8 cellular contexts compared by ENCODE assay signal in genomic region chrX:19912-20571, GRCh38.
DNase-seq lines count a peak whose midpoint lies in the region; ATAC-seq and FAIRE-seq lines count a peak whose summit lies in the region.

No MANE protein-coding gene starts in this region.

- no peak overlapping the region for H3K4me3 ChIP-seq in CD4-positive, alpha-beta memory T cell (ENCODE audit: low read length in 2 of 2)
- no peak overlapping the region for H3K4me3 ChIP-seq in adipocyte (ENCODE audit: low read length)

- no peaks in the 10 kb centered on the region for H3K9me3 ChIP-seq in CD4-positive, alpha-beta memory T cell (ENCODE audit: control insufficient read depth in 1 of 2, low read length in 2 of 2)
- no peaks in the 10 kb centered on the region for H3K9me3 ChIP-seq in adipocyte (ENCODE audit: control insufficient read depth, low read length)

- peaks cover 0 to 7% (median 5%) of the 10 kb centered on the region in 4 donors for H3K4me1 Mint-ChIP-seq in CD4-positive, alpha-beta memory T cell
- peaks cover 0 to 6% (median 2%) of the 10 kb centered on the region in 4 donors for H3K4me1 Mint-ChIP-seq in naive thymus-derived CD8-positive, alpha-beta T cell

- no peaks in the 10 kb centered on the region for H3K4me1 ChIP-seq in CD4-positive, alpha-beta memory T cell (ENCODE audit: insufficient read depth, low read length)
- no peaks in the 10 kb centered on the region for H3K4me1 ChIP-seq in adipocyte (ENCODE audit: control insufficient read depth, insufficient read depth, low read length)

- no peaks in the 10 kb centered on the region for H3K27me3 ChIP-seq in CD4-positive, alpha-beta memory T cell (ENCODE audit: insufficient read depth, low read length)
- no peaks in the 10 kb centered on the region for H3K27me3 ChIP-seq in adipocyte (replicated peaks; ENCODE audit: control insufficient read depth, insufficient read depth, low read length)

- POLR2A ChIA-PET in CD4-positive, alpha-beta memory T cell (lab: Charles Lee; ENCODE audit: partially characterized antibody) = no interaction called here
- POLR2A ChIA-PET in naive thymus-derived CD8-positive, alpha-beta T cell (lab: Charles Lee) = no interaction called here

- no peak overlapping the region for H3K9ac ChIP-seq in adipocyte (ENCODE audit: low read length)

- no peak for FAIRE-seq in urothelium cell line (lab: Jason Lieb, UNC)

- H3K27ac Mint-ChIP-seq in CD4-positive, alpha-beta memory T cell = peak overlapping the region in 5 of 7 donors; percentile 78 to 97 (median 91)
- peak overlapping the region in 6 of 10 donors; percentile 73 to 95 (median 94) for H3K27ac Mint-ChIP-seq in naive thymus-derived CD8-positive, alpha-beta T cell

- DNase-seq in CD4-positive, alpha-beta memory T cell = peak in 3 of 5 donors; percentile 8 to 37 (median 21)
- DNase-seq in adipocyte (ENCODE audit: low read depth) (peak; percentile 41), left lobe of liver (ENCODE audit: low spot score) (no peak), NOMO-1 treated with DMSO at 0.1 percent for 48 hours (lab: John Stamatoyannopoulos, UW; ENCODE audit: unreplicated experiment) (no peak), urothelium cell line (ENCODE audit: low spot score) (no peak)
- DNase-seq in naive thymus-derived CD8-positive, alpha-beta T cell = peak in 6 of 10 donors; percentile 12 to 40 (median 28)

- CTCF ChIA-PET in CD4-positive, alpha-beta memory T cell (lab: Charles Lee; ENCODE audit: partially characterized antibody) = no interaction called here

- intact Hi-C loops in CD4-positive, alpha-beta memory T cell (cut with micrococcal nuclease) = no loop called here

- no peaks in the 10 kb centered on the region for H3K36me3 ChIP-seq in CD4-positive, alpha-beta memory T cell (ENCODE audit: insufficient read depth, low read length)
- H3K36me3 ChIP-seq in adipocyte (ENCODE audit: control insufficient read depth, insufficient read depth, low read length, severe bottlenecking) = no peaks in the 10 kb centered on the region

- no peaks in the 10 kb centered on the region for H3K9me3 Mint-ChIP-seq in CD4-positive, alpha-beta memory T cell
- H3K9me3 Mint-ChIP-seq in naive thymus-derived CD8-positive, alpha-beta T cell = no peaks in the 10 kb centered on the region

- peak; percentile 49 for ATAC-seq in HG02938 (IDR thresholded peaks at IDR 0.05; ENCODE audit: unreplicated experiment)
- peak in 1 of 2 donors; percentile 11 for ATAC-seq in naive thymus-derived CD8-positive, alpha-beta T cell
- ATAC-seq in left lobe of liver = no peak
- no peak for ATAC-seq in HG02870 (IDR thresholded peaks at IDR 0.05; ENCODE audit: unreplicated experiment)

- peak overlapping the region in 6 of 8 donors; percentile 90 to 95 (median 94) for H3K4me3 Mint-ChIP-seq in CD4-positive, alpha-beta memory T cell
- peak overlapping the region in 8 of 10 donors; percentile 69 to 98 (median 94) for H3K4me3 Mint-ChIP-seq in naive thymus-derived CD8-positive, alpha-beta T cell

- H3K36me3 Mint-ChIP-seq in CD4-positive, alpha-beta memory T cell = no peaks in the 10 kb centered on the region
- H3K36me3 Mint-ChIP-seq in naive thymus-derived CD8-positive, alpha-beta T cell = no peaks in the 10 kb centered on the region

- no peaks in the 10 kb centered on the region for H3K27me3 Mint-ChIP-seq in CD4-positive, alpha-beta memory T cell
- H3K27me3 Mint-ChIP-seq in naive thymus-derived CD8-positive, alpha-beta T cell = no peaks in the 10 kb centered on the region

- no peak overlapping the region for H3K27ac ChIP-seq in CD4-positive, alpha-beta memory T cell (ENCODE audit: low read depth, low read length)

Comparison
In these comparisons a context has a peak if more than half of its experiments do, and no peak if none do; other contexts are left out.
1. DNase-seq: peak in CD4-positive, alpha-beta memory T cell (3 of 5), adipocyte (single experiment) and naive thymus-derived CD8-positive, alpha-beta T cell (6 of 10); none in left lobe of liver (single experiment), NOMO-1 treated with DMSO at 0.1 percent for 48 hours (single experiment) and urothelium cell line (single experiment).